In the genomic region with DNA sequence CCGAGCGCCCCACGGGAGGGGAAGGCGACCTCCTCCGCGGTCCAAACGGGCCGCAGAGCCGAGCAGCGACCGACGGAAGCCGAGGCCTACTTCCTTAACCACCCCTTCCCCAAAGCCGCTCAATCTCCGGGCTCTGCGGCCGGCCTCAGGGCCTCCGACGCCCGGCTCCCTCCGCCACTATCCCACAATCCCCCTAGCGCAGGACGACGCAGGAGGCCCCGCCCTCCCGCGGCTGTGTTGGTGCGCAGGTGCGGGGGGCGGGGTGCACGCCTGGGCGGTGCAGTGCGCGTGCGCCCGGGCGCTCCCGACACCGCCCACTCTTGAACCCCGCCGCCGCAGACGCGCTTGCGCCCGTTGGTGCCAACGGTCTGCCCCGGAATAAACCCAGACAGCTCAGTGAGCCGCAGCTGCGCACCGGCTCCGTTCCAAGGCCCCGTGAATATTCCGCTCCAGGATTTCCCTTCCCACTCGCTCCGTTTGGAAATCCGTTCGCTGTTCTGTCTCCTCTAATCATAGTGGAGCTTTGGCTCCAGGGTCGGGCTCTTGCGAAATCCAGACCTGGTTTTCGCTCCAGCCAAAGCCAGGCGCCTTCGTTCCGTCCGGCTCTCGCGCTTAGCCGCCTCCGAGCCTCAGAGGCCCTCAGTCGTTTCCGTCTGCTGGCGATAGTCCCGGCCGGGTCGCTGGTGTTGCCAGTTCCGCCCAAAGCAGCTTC, we compare ENCODE assay signal across 8 cellular contexts. TPM values are rescaled to one million over a fixed set of nuclear protein-coding genes. Genes with fewer than 3 reads are reported as not detected.
DNase-seq lines count a peak whose midpoint lies in the region; ATAC-seq and TF ChIP-seq lines count a peak whose summit lies in the region.

A gene with protein sequence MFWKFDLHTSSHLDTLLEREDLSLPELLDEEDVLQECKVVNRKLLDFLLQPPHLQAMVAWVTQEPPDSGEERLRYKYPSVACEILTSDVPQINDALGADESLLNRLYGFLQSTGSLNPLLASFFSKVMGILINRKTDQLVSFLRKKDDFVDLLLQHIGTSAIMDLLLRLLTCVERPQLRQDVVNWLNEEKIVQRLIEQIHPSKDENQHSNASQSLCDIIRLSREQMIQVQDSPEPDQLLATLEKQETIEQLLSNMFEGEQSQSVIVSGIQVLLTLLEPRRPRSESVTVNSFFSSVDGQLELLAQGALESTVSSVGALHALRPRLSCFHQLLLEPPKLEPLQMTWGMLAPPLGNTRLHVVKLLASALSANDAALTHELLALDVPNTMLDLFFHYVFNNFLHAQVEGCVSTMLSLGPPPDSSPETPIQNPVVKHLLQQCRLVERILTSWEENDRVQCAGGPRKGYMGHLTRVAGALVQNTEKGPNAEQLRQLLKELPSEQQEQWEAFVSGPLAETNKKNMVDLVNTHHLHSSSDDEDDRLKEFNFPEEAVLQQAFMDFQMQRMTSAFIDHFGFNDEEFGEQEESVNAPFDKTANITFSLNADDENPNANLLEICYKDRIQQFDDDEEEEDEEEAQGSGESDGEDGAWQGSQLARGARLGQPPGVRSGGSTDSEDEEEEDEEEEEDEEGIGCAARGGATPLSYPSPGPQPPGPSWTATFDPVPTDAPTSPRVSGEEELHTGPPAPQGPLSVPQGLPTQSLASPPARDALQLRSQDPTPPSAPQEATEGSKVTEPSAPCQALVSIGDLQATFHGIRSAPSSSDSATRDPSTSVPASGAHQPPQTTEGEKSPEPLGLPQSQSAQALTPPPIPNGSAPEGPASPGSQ (minus strand): TSS at position 190 of the 712 bp plus-strand sequence. CDS start 11,914 bp downstream, outside the sequence.

- peaks cover 26 to 46% of the 10 kb centered on the region in 2 donors for H3K4me1 ChIP-seq in left lung

- peak; percentile 75 for ATAC-seq in GM19395 (IDR thresholded peaks at IDR 0.05; ENCODE audit: unreplicated experiment)
- ATAC-seq in HG03565 (IDR thresholded peaks at IDR 0.05; ENCODE audit: unreplicated experiment), result peak; percentile 55
- peak; percentile 95 for ATAC-seq in left lung

- H3K27me3 ChIP-seq in left lung, result no peaks in the 10 kb centered on the region

- intact Hi-C loops in left lung (cut with DNase I), result no loop called here

- H3K36me3 ChIP-seq in left lung, result peaks cover 0 to 10% of the 10 kb centered on the region in 2 donors

- DNase-seq in NCI-H774 (lab: John Stamatoyannopoulos, UW), result peak; percentile 98
- peak; percentile 88 to 92 for DNase-seq in activated CD4-positive, alpha-beta T cell treated with anti-CD3 and anti-CD28 coated beads, Interleukin-2, amount 50 U/mL, for 4 hours
- peak; percentile 100 for DNase-seq in dermis blood vessel endothelial cell
- peak; percentile 97 to 99 for DNase-seq in left lung
- peak; percentile 94 to 96 for DNase-seq in stimulated activated CD4-positive, alpha-beta T cell treated with anti-CD3 and anti-CD28 coated beads, Interleukin-2, amount 100 ng/mL, for 48 hours

- H3K27ac ChIP-seq in C4-2B, result peak within 1 kb of the TSS; percentile 93
- H3K27ac ChIP-seq in left lung, result peak within 1 kb of the TSS; percentile 84 to 95

- H3K9me3 ChIP-seq in left lung, result no peaks in the 10 kb centered on the region

- TF ChIP-seq CTCF in C4-2B (conservative IDR thresholded peaks at IDR 0.05) (no peak), left lung (IDR thresholded peaks at IDR 0.05) (peak in 1 of 2 donors; percentile 20)

- H3K4me3 ChIP-seq in left lung, result peak within 1 kb of the TSS; percentile 92 to 95

RNA-seq across cellular contexts. Expression of the gene that starts here (rescaled TPM):
- total RNA-seq in dermis blood vessel endothelial cell, result 23.8 and 54.5 TPM in 2 replicates
- total RNA-seq in left lung, result 10 to 100 TPM; 56.0 to 81.8 TPM

Comparison
In these comparisons a context has a peak if more than half of its experiments do, and no peak if none do; other contexts are left out.
1. Peak in every context shown above with its lines: DNase-seq, ATAC-seq, H3K4me3 ChIP-seq and H3K27ac ChIP-seq.